In genomic region chr2:152061383-152061782, GRCh38 we compare ENCODE assay signal across 11 cellular contexts.
"Had no signal": no experiment of that assay in that cellular context is flagged by ENCODE, and none has a peak within 500 bp of the region (broad histone marks: within the 10 kb centered on the region; RNA-seq: fewer than 3 reads in every experiment).

No MANE protein-coding gene starts in this region.

- ATAC-seq: GM23338, HCT116 had no signal

- H3K36me3 ChIP-seq: HAP-1 had no signal

- H3K4me1 ChIP-seq: HAP-1 had no signal

- H3K4me2 ChIP-seq: GM23338 had no signal

- H3K9ac ChIP-seq: GM23248 had no signal

- DNase-seq: GOT3, H7, H9, HCEC 1CT, HFFc6 had no signal

- FAIRE-seq: H1, H54 had no signal

- H3K27ac ChIP-seq: GM23248 had no signal

- H2AFZ ChIP-seq: GM23248, GM23338 had no signal

- H3K4me3 ChIP-seq: GM23338, HAP-1 had no signal
